ENCODE assay signal across 7 cellular contexts in genomic region chr19:1879982-1880381, GRCh38. TPM values are rescaled to one million over a fixed set of nuclear protein-coding genes. Genes with fewer than 3 reads are reported as not detected.
DNase-seq lines count a peak whose midpoint lies in the region; ATAC-seq and TF ChIP-seq lines count a peak whose summit lies in the region.
"Not testable (repeated sequence)": the region's sequence is repeated elsewhere in the genome, so short reads cannot be mapped to it uniquely, and the experiment has no call there.

No MANE protein-coding gene starts in this region.

- not testable (repeated sequence) for H3K27ac ChIP-seq in CD8-positive, alpha-beta T cell (ENCODE audit: low read depth, low read length)
- H3K27ac ChIP-seq in dorsolateral prefrontal cortex, result peak overlapping the region in 57 of 59 donors; percentile 27 to 97 (median 93)
- peak overlapping the region; percentile 85 for H3K27ac ChIP-seq in temporal lobe (ENCODE audit: low read depth, low read length)

- TF ChIP-seq CTCF in CD8-positive, alpha-beta T cell (IDR thresholded peaks at IDR 0.05); dorsolateral prefrontal cortex (IDR thresholded peaks at IDR 0.05 in 54 of 56, conservative IDR thresholded peaks at IDR 0.05 in 2 of 56; ENCODE audit: low read depth in 1 of 56, partially characterized antibody in 56 of 56); natural killer cell (IDR thresholded peaks at IDR 0.05): not testable (repeated sequence)

- not testable (repeated sequence) for H3K27me3 ChIP-seq in CD8-positive, alpha-beta T cell (ENCODE audit: insufficient read depth, low read length); dorsolateral prefrontal cortex

- peaks cover 44% of the 10 kb centered on the region for H3K4me1 Mint-ChIP-seq in CD8-positive, alpha-beta T cell (ENCODE audit: low read depth)
- H3K4me1 Mint-ChIP-seq in T-helper 17 cell (peaks cover 39% of the 10 kb centered on the region), natural killer cell (peaks cover 56 to 60% of the 10 kb centered on the region in 2 donors)
- H3K4me1 Mint-ChIP-seq in activated naive CD4-positive, alpha-beta T cell treated with anti-CD3 and anti-CD28 coated beads, Interleukin-2, amount 50 U/mL, for 24 hours, result peaks cover 29% of the 10 kb centered on the region

- POLR2A ChIA-PET in CD8-positive, alpha-beta T cell (lab: Charles Lee), result not testable (repeated sequence)

- H3K36me3 Mint-ChIP-seq in CD8-positive, alpha-beta T cell, result peaks cover 43% of the 10 kb centered on the region
- not testable (repeated sequence) for H3K36me3 Mint-ChIP-seq in T-helper 17 cell (ENCODE audit: low read depth); activated naive CD4-positive, alpha-beta T cell treated with anti-CD3 and anti-CD28 coated beads, Interleukin-2, amount 50 U/mL, for 24 hours
- peaks cover 20% of the 10 kb centered on the region for H3K36me3 Mint-ChIP-seq in natural killer cell

- not testable (repeated sequence) for H3K36me3 ChIP-seq in CD8-positive, alpha-beta T cell (ENCODE audit: insufficient read depth, low read length)

- peak in 1 of 7 experiments; percentile 9 for DNase-seq in CD8-positive, alpha-beta T cell
- not testable (repeated sequence) for DNase-seq in T-helper 17 cell, natural killer cell
- peak in 1 of 10 donors; percentile 43 for DNase-seq in dorsolateral prefrontal cortex
- DNase-seq in left ventricle myocardium superior, result peak; percentile 23

- H3K4me3 ChIP-seq in CD8-positive, alpha-beta T cell (ENCODE audit: low read depth, low read length), result not testable (repeated sequence)
- peak overlapping the region in 28 of 59 donors; percentile 5 to 98 (median 90) for H3K4me3 ChIP-seq in dorsolateral prefrontal cortex

- not testable (repeated sequence) for H3K9me3 ChIP-seq in CD8-positive, alpha-beta T cell (ENCODE audit: low read length); T-helper 17 cell (ENCODE audit: control insufficient read depth, low read length, poor library complexity, severe bottlenecking)

- CTCF ChIA-PET in CD8-positive, alpha-beta T cell (lab: Charles Lee), result not testable (repeated sequence)

- H3K4me1 ChIP-seq in CD8-positive, alpha-beta T cell (ENCODE audit: insufficient read depth, low read length), result peaks cover 42% of the 10 kb centered on the region

- not testable (repeated sequence) for H3K27me3 Mint-ChIP-seq in CD8-positive, alpha-beta T cell (ENCODE audit: low read depth); T-helper 17 cell; activated naive CD4-positive, alpha-beta T cell treated with anti-CD3 and anti-CD28 coated beads, Interleukin-2, amount 50 U/mL, for 24 hours; natural killer cell (ENCODE audit: low read depth in 2 of 2)

- H3K4me3 Mint-ChIP-seq in CD8-positive, alpha-beta T cell, result peak overlapping the region; percentile 54
- not testable (repeated sequence) for H3K4me3 Mint-ChIP-seq in T-helper 17 cell; activated naive CD4-positive, alpha-beta T cell treated with anti-CD3 and anti-CD28 coated beads, Interleukin-2, amount 50 U/mL, for 24 hours
- H3K4me3 Mint-ChIP-seq in natural killer cell, result peak overlapping the region; percentile 53

- H3K27ac Mint-ChIP-seq in CD8-positive, alpha-beta T cell, result peak overlapping the region; percentile 74
- H3K27ac Mint-ChIP-seq in T-helper 17 cell (peak overlapping the region; percentile 32), natural killer cell (peak overlapping the region; percentile 69 to 75)
- H3K27ac Mint-ChIP-seq in activated naive CD4-positive, alpha-beta T cell treated with anti-CD3 and anti-CD28 coated beads, Interleukin-2, amount 50 U/mL, for 24 hours, result peak overlapping the region; percentile 30

- intact Hi-C loops in CD8-positive, alpha-beta T cell (cut with DNase I, micrococcal nuclease), result loop anchor here in 1 of 2 experiments (5.0 kb wide), 1 partner anchor 202 kb away; no protein-coding TSS in a partner anchor
- intact Hi-C loops in dorsolateral prefrontal cortex (cut with DNase I); left ventricle myocardium superior (cut with micrococcal nuclease): not testable (repeated sequence)
- intact Hi-C loops in natural killer cell (cut with micrococcal nuclease), result loop anchor here (5.0 kb wide), 1 partner anchor 207 kb away; no protein-coding TSS in a partner anchor

- ATAC-seq in CD8-positive, alpha-beta T cell; T-helper 17 cell; left ventricle myocardium superior; natural killer cell: not testable (repeated sequence)

- not testable (repeated sequence) for H3K9me3 Mint-ChIP-seq in CD8-positive, alpha-beta T cell; activated naive CD4-positive, alpha-beta T cell treated with anti-CD3 and anti-CD28 coated beads, Interleukin-2, amount 50 U/mL, for 24 hours; natural killer cell

RNA-seq across cellular contexts. Expression of gene ABHD17A, which starts 5.3 kb away (rescaled TPM):
- total RNA-seq in CD8-positive, alpha-beta T cell, result 100 to 1,000 TPM; 204 TPM
- total RNA-seq in T-helper 17 cell (100 to 1,000 TPM; 121 to 125 TPM), dorsolateral prefrontal cortex (100 to 1,000 TPM in 118 of 120 experiments, 10 to 100 TPM in 2; 93.9 to 197 (median 126) TPM), left ventricle myocardium superior (64.4 TPM), natural killer cell (100 to 1,000 TPM; 554 to 652 (median 608) TPM), temporal lobe (22.6 TPM)

RNA-seq across cellular contexts. Expression of gene KLF16, which starts 16.6 kb away (rescaled TPM):
- 10 to 100 TPM; 85.7 to 88.7 TPM for total RNA-seq in CD8-positive, alpha-beta T cell
- total RNA-seq in T-helper 17 cell (10 to 100 TPM; 37.9 to 46.5 TPM), dorsolateral prefrontal cortex (10 to 100 TPM; 18.4 to 58.7 (median 34.5) TPM), left ventricle myocardium superior (9.8 TPM), natural killer cell (10 to 100 TPM; 29.1 to 38.4 (median 34.8) TPM), temporal lobe (3.4 TPM)

RNA-seq across cellular contexts. Expression of gene ADAT3, which starts 25.2 kb away (rescaled TPM):
- 1 to 10 TPM; 6.4 to 7.3 TPM for total RNA-seq in CD8-positive, alpha-beta T cell
- total RNA-seq in T-helper 17 cell (1 to 10 TPM; 6.4 to 8.5 TPM), dorsolateral prefrontal cortex (10 to 100 TPM in 3 of 120 experiments, 1 to 10 TPM in 117; 2.5 to 11.7 (median 5.9) TPM), left ventricle myocardium superior (2.0 TPM), natural killer cell (10 to 100 TPM; 13.0 to 20.9 (median 13.1) TPM), temporal lobe (0.74 TPM)

RNA-seq across cellular contexts. Expression of gene SCAMP4, which starts 25.2 kb away (rescaled TPM):
- total RNA-seq in CD8-positive, alpha-beta T cell, result 10 to 100 TPM; 18.5 to 19.2 TPM
- total RNA-seq in T-helper 17 cell (10 to 100 TPM; 19.2 to 20.7 TPM), dorsolateral prefrontal cortex (10 to 100 TPM; 39.8 to 90.1 (median 58.7) TPM), left ventricle myocardium superior (16.4 TPM), natural killer cell (10 to 100 TPM; 43.1 to 53.7 (median 46.9) TPM), temporal lobe (22.1 TPM)

RNA-seq across cellular contexts. Expression of gene REXO1, which starts 31.7 kb away (rescaled TPM):
- total RNA-seq in CD8-positive, alpha-beta T cell, result 100 to 1,000 TPM; 143 to 152 TPM
- total RNA-seq in T-helper 17 cell, result 100 to 1,000 TPM in 1 of 2 donors, 10 to 100 TPM in 1; 98.7 to 107 TPM
- 10 to 100 TPM; 33.1 to 84.1 (median 54.4) TPM for total RNA-seq in dorsolateral prefrontal cortex
- 16.0 TPM for total RNA-seq in left ventricle myocardium superior
- total RNA-seq in natural killer cell, result 10 to 100 TPM; 90.7 to 91.7 (median 91.5) TPM
- 9.6 TPM for total RNA-seq in temporal lobe
